ENCODE assay signal across 8 cellular contexts in genomic region chr11:114162719-114163123, GRCh38.
DNase-seq lines count a peak whose midpoint lies in the region; ATAC-seq, FAIRE-seq and TF ChIP-seq lines count a peak whose summit lies in the region.

No MANE protein-coding gene starts in this region.

- H3K9me3 ChIP-seq in CD8-positive, alpha-beta memory T cell (ENCODE audit: low read length), result no peaks in the 10 kb centered on the region
- no peaks in the 10 kb centered on the region for H3K9me3 ChIP-seq in MM.1S (replicated peaks; ENCODE audit: insufficient read depth, low read length)

- H2AFZ ChIP-seq in MM.1S (ENCODE audit: low read length), result no peak overlapping the region

- H3K4me1 ChIP-seq in CD8-positive, alpha-beta memory T cell (ENCODE audit: insufficient read depth, low read length), result peaks cover 77% of the 10 kb centered on the region
- H3K4me1 ChIP-seq in MM.1S (ENCODE audit: low read length), result peaks cover 34% of the 10 kb centered on the region

- H3K4me3 ChIP-seq in CD8-positive, alpha-beta memory T cell (ENCODE audit: low read length), result no peak overlapping the region
- H3K4me3 ChIP-seq in MM.1S (ENCODE audit: low read length), result no peak overlapping the region

- H3K4me2 ChIP-seq in MM.1S (ENCODE audit: low read depth, low read length), result no peak overlapping the region

- no peaks in the 10 kb centered on the region for H3K27me3 ChIP-seq in CD8-positive, alpha-beta memory T cell (ENCODE audit: insufficient read depth, low read length, poor library complexity, severe bottlenecking)
- no peaks in the 10 kb centered on the region for H3K27me3 ChIP-seq in MM.1S (replicated peaks; ENCODE audit: insufficient read depth, low read length)

- H3K27me3 Mint-ChIP-seq in CD8-positive, alpha-beta memory T cell, result peaks cover 0 to 2% of the 10 kb centered on the region in 2 donors

- H3K4me3 Mint-ChIP-seq in CD8-positive, alpha-beta memory T cell, result peak overlapping the region in 4 of 7 donors; percentile 12 to 57 (median 44)

- no peak for TF ChIP-seq POLR2A in GM12891 (IDR thresholded peaks at IDR 0.05; ENCODE audit: low read depth, low read length)

- peak overlapping the region in 6 of 8 donors; percentile 7 to 89 (median 76) for H3K27ac Mint-ChIP-seq in CD8-positive, alpha-beta memory T cell

- DNase-seq in CD8-positive, alpha-beta memory T cell, result no peak
- DNase-seq in NCI-H2171 (lab: John Stamatoyannopoulos, UW) (peak; percentile 80), caudate nucleus (lab: John Stamatoyannopoulos, UW) (peak in 60 of 61 donors; percentile 34 to 96 (median 81)), left colon (peak; percentile 73 to 94), substantia nigra (lab: John Stamatoyannopoulos, UW) (peak; percentile 28 to 95 (median 84)), GM12891 (ENCODE audit: insufficient read length, low spot score) (no peak), NCI-H146 treated with DMSO at 0.1 percent for 48 hours (lab: John Stamatoyannopoulos, UW; ENCODE audit: unreplicated experiment) (no peak), MM.1S (no peak)

- H3F3A ChIP-seq in MM.1S (ENCODE audit: insufficient read depth, low read length), result peaks cover 8% of the 10 kb centered on the region; the same call in 1 of the 2 replicates

- no peaks in the 10 kb centered on the region for H3K79me2 ChIP-seq in MM.1S (ENCODE audit: low read length)

- CTCF ChIA-PET in CD8-positive, alpha-beta memory T cell (lab: Charles Lee), result interaction anchor here (0.9 to 3.3 kb wide), 2 partner anchors 53 to 97 kb away, joined by 3 to 11 read pairs; no protein-coding TSS in a partner anchor

- POLR2A ChIA-PET in CD8-positive, alpha-beta memory T cell (lab: Charles Lee), result no interaction called here

- peak; percentile 69 for ATAC-seq in left colon

- H3K36me3 ChIP-seq in CD8-positive, alpha-beta memory T cell (ENCODE audit: insufficient read depth, low read length), result no peaks in the 10 kb centered on the region
- no peaks in the 10 kb centered on the region for H3K36me3 ChIP-seq in MM.1S (replicated peaks; ENCODE audit: insufficient read depth, low read length)

- FAIRE-seq in GM12891 (lab: Jason Lieb, UNC), result no peak

- H3K4me1 Mint-ChIP-seq in CD8-positive, alpha-beta memory T cell, result peaks cover 93 to 99% (median 95%) of the 10 kb centered on the region in 3 donors

- no peaks in the 10 kb centered on the region for H3K36me3 Mint-ChIP-seq in CD8-positive, alpha-beta memory T cell

- H3K9me3 Mint-ChIP-seq in CD8-positive, alpha-beta memory T cell, result no peaks in the 10 kb centered on the region

- no peaks in the 10 kb centered on the region for H3K9me2 ChIP-seq in MM.1S (replicated peaks; ENCODE audit: insufficient read depth, low read length)

- no peaks in the 10 kb centered on the region for H4K20me1 ChIP-seq in MM.1S (ENCODE audit: insufficient read depth, low read length)

- H3K9ac ChIP-seq in MM.1S (ENCODE audit: low read length), result no peak overlapping the region

- H3K27ac ChIP-seq in CD8-positive, alpha-beta memory T cell (ENCODE audit: low read depth, low read length), result no peak overlapping the region
- H3K27ac ChIP-seq in caudate nucleus (ENCODE audit: low read depth, low read length) (peak overlapping the region; percentile 98), substantia nigra (ENCODE audit: low read depth, low read length, poor library complexity, severe bottlenecking) (peak overlapping the region; percentile 99), MM.1S (ENCODE audit: low read length) (no peak overlapping the region)

- TF ChIP-seq CTCF in MM.1S (IDR thresholded peaks at IDR 0.05; ENCODE audit: low read length), result no peak

- intact Hi-C loops in left colon (cut with DNase I, micrococcal nuclease), result no loop called here

TF ChIP-seq in GM12891, 5 proteins besides CTCF, POLR2A, EP300 and RAD21:
- TF ChIP-seq POLR2AphosphoS5 (IDR thresholded peaks at IDR 0.05; ENCODE audit: low read depth, low read length), result no peak
- TF ChIP-seq POU2F2 (IDR thresholded peaks at IDR 0.05; ENCODE audit: low read depth, low read length), result no peak
- TF ChIP-seq SPI1 (IDR thresholded peaks at IDR 0.05; ENCODE audit: low read depth, low read length), result no peak
- no peak for TF ChIP-seq TAF1 (IDR thresholded peaks at IDR 0.05; ENCODE audit: low read depth, low read length)
- TF ChIP-seq PAX5 (IDR thresholded peaks at IDR 0.05; ENCODE audit: insufficient read depth, low read length, severe bottlenecking), result no peak

Comparison
In these comparisons a context has a peak if more than half of its experiments do, and no peak if none do; other contexts are left out.
1. DNase-seq: peak in NCI-H2171 (single experiment), caudate nucleus (60 of 61), left colon (2 of 2) and substantia nigra (49 of 49); none in CD8-positive, alpha-beta memory T cell (0 of 5), GM12891 (single experiment), NCI-H146 treated with DMSO at 0.1 percent for 48 hours (single experiment) and MM.1S (single experiment).
2. H3K27ac ChIP-seq: peak in caudate nucleus (single experiment) and substantia nigra (single experiment); none in CD8-positive, alpha-beta memory T cell (single experiment) and MM.1S (single experiment).